ENCODE assay signal across 14 cellular contexts in genomic region chr16:4213721-4214120, GRCh38. TPM values are rescaled to one million over a fixed set of nuclear protein-coding genes. Genes with fewer than 3 reads are reported as not detected.
DNase-seq lines count a peak whose midpoint lies in the region; ATAC-seq, FAIRE-seq and TF ChIP-seq lines count a peak whose summit lies in the region.
"Had no signal": no experiment of that assay in that cellular context is flagged by ENCODE, and none has a peak within 500 bp of the region (broad histone marks: within the 10 kb centered on the region; RNA-seq: fewer than 3 reads in every experiment).

No MANE protein-coding gene starts in this region.

- CTCF ChIA-PET in H1 (lab: Charles Lee; ENCODE audit: partially characterized antibody), result interaction anchor here (1.0 kb wide), 1 partner anchor 17 kb away, joined by 3 read pairs; no protein-coding TSS in a partner anchor

- no peak for TF ChIP-seq CTCF in H1 (IDR thresholded peaks at IDR 0.05; ENCODE audit: control extremely low read depth in 1 of 3, insufficient read depth in 1 of 3, low read depth in 1 of 3, low read length in 3 of 3)

- H3K79me2 ChIP-seq in H1 (ENCODE audit: control insufficient read depth in 1 of 2, insufficient read depth in 2 of 2, low read length in 2 of 2), result no peaks in the 10 kb centered on the region

- peak overlapping the region; percentile 56; the same call in 1 of the 2 replicates for H2BK12ac ChIP-seq in H1 (ENCODE audit: low read depth, low read length)

- 0 out of 2 replicates have a peak overlapping the region, but pooled peaks have one; percentile 3 for H2BK5ac ChIP-seq in H1 (ENCODE audit: low read depth, low read length)

- H3K4ac ChIP-seq in H1 (replicated peaks; ENCODE audit: insufficient read length, low read depth, low read length), result no peak overlapping the region

- H3K9me3 ChIP-seq in H1 (ENCODE audit: insufficient read depth in 2 of 2, low read depth in 1 of 2, low read length in 1 of 2), result peaks cover 0 to 2% of the 10 kb centered on the region in 2 experiments; a peak in 1 of 4 replicates

- no peak overlapping the region for H2AFZ ChIP-seq in H1 (ENCODE audit: low read length)

- H3K4me3 ChIP-seq in H1 (ENCODE audit: extremely low read depth in 1 of 4, insufficient read depth in 2 of 4, low read depth in 3 of 4, low read length in 4 of 4), result no peak overlapping the region

- ATAC-seq in activated T-helper 17 cell treated with anti-CD3 and anti-CD28 coated beads, Interleukin-2, amount 50 U/mL, for 72 hours (replicated peaks), result no peak
- ATAC-seq: activated CD8-positive, alpha-beta T cell treated with anti-CD3 and anti-CD28 coated beads for 36 hours had no signal

- no peak overlapping the region for H4K8ac ChIP-seq in H1 (ENCODE audit: extremely low read depth, insufficient read depth, low read length)

- POLR2A ChIA-PET in H1 (lab: Charles Lee; ENCODE audit: partially characterized antibody), result interaction anchor here (0.6 to 1.2 kb wide), 4 partner anchors 9 to 40 kb away, joined by 3 to 6 read pairs (median 4); no protein-coding TSS in a partner anchor

- no peaks in the 10 kb centered on the region; the same call in 1 of the 2 replicates for H3K23me2 ChIP-seq in H1 (ENCODE audit: low read depth, low read length)

- no peak overlapping the region for H4K91ac ChIP-seq in H1 (replicated peaks; ENCODE audit: insufficient read length, low read length)

- H3K27ac ChIP-seq in H1 (ENCODE audit: low read depth, low read length), result no peak overlapping the region

- H2BK120ac ChIP-seq in H1 (replicated peaks; ENCODE audit: low read depth, low read length), result no peak overlapping the region

- H3K79me1 ChIP-seq in H1 (ENCODE audit: low read depth, low read length), result no peaks in the 10 kb centered on the region

- H3K4me2 ChIP-seq in H1 (ENCODE audit: insufficient read depth in 1 of 2, low read depth in 2 of 2, low read length in 2 of 2), result no peak overlapping the region; a peak in 1 of 4 replicates

- H4K20me1 ChIP-seq in H1 (replicated peaks in 1 of 2; ENCODE audit: control insufficient read depth in 1 of 2, insufficient read depth in 2 of 2, low read length in 2 of 2), result no peaks in the 10 kb centered on the region

- peak; percentile 11 for DNase-seq in NCI-H226
- DNase-seq in H1 (ENCODE audit: low read depth in 1 of 2, low spot score in 2 of 2), result no peak
- DNase-seq in mucosa of gallbladder (ENCODE audit: low spot score), result peak; percentile 73
- peak; percentile 57 for DNase-seq in ureter (ENCODE audit: low spot score)
- no peak for DNase-seq in dermis blood vessel endothelial cell
- no peak for DNase-seq in SKM-1 (lab: John Stamatoyannopoulos, UW; ENCODE audit: unreplicated experiment)
- DNase-seq: activated CD8-positive, alpha-beta T cell treated with anti-CD3 and anti-CD28 coated beads for 36 hours; effector CD4-positive, alpha-beta T cell; NCI-H2081 treated with DMSO at 0.1 percent for 48 hours; stimulated activated CD4-positive, alpha-beta T cell treated with anti-CD3 and anti-CD28 coated beads, Interleukin-15, amount 100 ng/mL, for 24 hours had no signal

- no peak for TF ChIP-seq RAD21 in H1 (IDR thresholded peaks at IDR 0.05 in 1 of 2, conservative IDR thresholded peaks at IDR 0.05 in 1 of 2; ENCODE audit: low read depth in 2 of 2, low read length in 2 of 2)

- no peak overlapping the region for H3K14ac ChIP-seq in H1 (ENCODE audit: insufficient read length)

- H3K4me1 ChIP-seq in H1 (replicated peaks in 1 of 4; ENCODE audit: control insufficient read depth in 3 of 4, insufficient read depth in 4 of 4, low read length in 3 of 4), result peaks cover 6 to 17% (median 8%) of the 10 kb centered on the region in 4 experiments

- H2AK5ac ChIP-seq in H1 (ENCODE audit: low read depth, low read length), result no peak overlapping the region

- TF ChIP-seq POLR2A in H1 (IDR thresholded peaks at IDR 0.05; ENCODE audit: control extremely low read depth in 1 of 2, low read depth in 2 of 2, low read length in 2 of 2), result no peak

- TF ChIP-seq EP300 in H1 (IDR thresholded peaks at IDR 0.05; ENCODE audit: borderline replicate concordance in 1 of 2, low read depth in 2 of 2, low read length in 2 of 2), result no peak

- no peaks in the 10 kb centered on the region for H3K9me3 Mint-ChIP-seq in activated T-helper 17 cell treated with anti-CD3 and anti-CD28 coated beads, Interleukin-2, amount 50 U/mL, for 72 hours
- H3K9me3 Mint-ChIP-seq: activated CD8-positive, alpha-beta T cell treated with anti-CD3 and anti-CD28 coated beads for 36 hours; activated naive CD4-positive, alpha-beta T cell treated with anti-CD3 and anti-CD28 coated beads, Interleukin-2, amount 50 U/mL, for 24 hours had no signal

- no peak overlapping the region for H3K23ac ChIP-seq in H1 (ENCODE audit: insufficient read length)

- FAIRE-seq in H1 (lab: Jason Lieb, UNC), result no peak

- H3K9ac ChIP-seq in H1 (replicated peaks in 1 of 4; ENCODE audit: extremely low read depth in 1 of 4, low read depth in 3 of 4, low read length in 3 of 4), result no peak overlapping the region

- H4K5ac ChIP-seq in H1 (ENCODE audit: insufficient read length, low read depth, low read length), result no peak overlapping the region

- no peaks in the 10 kb centered on the region for H3K27me3 Mint-ChIP-seq in activated T-helper 17 cell treated with anti-CD3 and anti-CD28 coated beads, Interleukin-2, amount 50 U/mL, for 72 hours
- H3K27me3 Mint-ChIP-seq: activated CD8-positive, alpha-beta T cell treated with anti-CD3 and anti-CD28 coated beads for 36 hours; activated naive CD4-positive, alpha-beta T cell treated with anti-CD3 and anti-CD28 coated beads, Interleukin-2, amount 50 U/mL, for 24 hours had no signal

- no peaks in the 10 kb centered on the region for H3K27me3 ChIP-seq in H1 (replicated peaks in 1 of 4; ENCODE audit: control insufficient read depth in 3 of 4, extremely low read depth in 1 of 4, insufficient read depth in 3 of 4, low read length in 3 of 4)

- H3K18ac ChIP-seq in H1 (ENCODE audit: extremely low read depth, low read length), result no peak overlapping the region

- H2BK15ac ChIP-seq in H1 (ENCODE audit: low read length), result no peak overlapping the region

- H3K36me3 Mint-ChIP-seq in activated T-helper 17 cell treated with anti-CD3 and anti-CD28 coated beads, Interleukin-2, amount 50 U/mL, for 72 hours (ENCODE audit: low read depth), result no peaks in the 10 kb centered on the region
- H3K36me3 Mint-ChIP-seq: activated naive CD4-positive, alpha-beta T cell treated with anti-CD3 and anti-CD28 coated beads, Interleukin-2, amount 50 U/mL, for 24 hours had no signal

- no peak overlapping the region for H2BK20ac ChIP-seq in H1 (ENCODE audit: low read length)

- H3K56ac ChIP-seq in H1 (replicated peaks; ENCODE audit: insufficient read length, low read depth, low read length), result no peak overlapping the region

- 84% methylated on average over 7 of the region's 7 CpGs; no CpG with 5 or more reads in 1 of the 2 experiments for WGBS in H1 (ENCODE audit: extremely low coverage in 1 of 2, insufficient coverage in 1 of 2, insufficient read length in 1 of 2, insufficient replicate concordance in 2 of 2, low coverage in 1 of 2, low lambda C conversion rate in 2 of 2, missing lambda C conversion rate in 1 of 2), 2 experiments

- H3K27ac Mint-ChIP-seq in activated T-helper 17 cell treated with anti-CD3 and anti-CD28 coated beads, Interleukin-2, amount 50 U/mL, for 72 hours, result no peak overlapping the region
- H3K27ac Mint-ChIP-seq: activated CD8-positive, alpha-beta T cell treated with anti-CD3 and anti-CD28 coated beads for 36 hours; activated naive CD4-positive, alpha-beta T cell treated with anti-CD3 and anti-CD28 coated beads, Interleukin-2, amount 50 U/mL, for 24 hours had no signal

- H3K4me1 Mint-ChIP-seq in activated T-helper 17 cell treated with anti-CD3 and anti-CD28 coated beads, Interleukin-2, amount 50 U/mL, for 72 hours, result no peaks in the 10 kb centered on the region
- H3K4me1 Mint-ChIP-seq: activated naive CD4-positive, alpha-beta T cell treated with anti-CD3 and anti-CD28 coated beads, Interleukin-2, amount 50 U/mL, for 24 hours had no signal

- no peaks in the 10 kb centered on the region for H3K36me3 ChIP-seq in H1 (ENCODE audit: control insufficient read depth in 2 of 4, insufficient read depth in 4 of 4, low read length in 3 of 4)

- H3K4me3 Mint-ChIP-seq in activated T-helper 17 cell treated with anti-CD3 and anti-CD28 coated beads, Interleukin-2, amount 50 U/mL, for 72 hours, result no peak overlapping the region
- H3K4me3 Mint-ChIP-seq: activated CD8-positive, alpha-beta T cell treated with anti-CD3 and anti-CD28 coated beads for 36 hours; activated naive CD4-positive, alpha-beta T cell treated with anti-CD3 and anti-CD28 coated beads, Interleukin-2, amount 50 U/mL, for 24 hours had no signal

TF ChIP-seq in H1, 55 proteins besides CTCF, POLR2A, EP300 and RAD21:
- TF ChIP-seq GABPA (IDR thresholded peaks at IDR 0.05; ENCODE audit: borderline replicate concordance, insufficient read depth, low read length), result no peak

RNA-seq across cellular contexts. Expression of gene SRL, which starts 28.2 kb away (rescaled TPM):
- 0.08 TPM in 1 of 2 replicates, not detected in the other for total RNA-seq in H1 (2021; fragmentation: NEBNext Ultra II Directional; extraction: Animal tissue kit (Norgen Biotek cat#: 25700))
- polyA plus RNA-seq in H1 (2011; rRNA removed), result 0.05 and 0.09 TPM in 2 replicates
- polyA plus RNA-seq in H1 (2011; cell fraction: cytosol; rRNA removed), result 0.04 TPM
- polyA plus RNA-seq in H1 (2011; cell fraction: nucleus; rRNA removed), result 0.09 TPM
- 0.06 to 0.09 TPM (median 0.08 TPM) in 4 replicates for polyA plus RNA-seq in H1 (2012, experiment 1 of 2)
- not detected for polyA plus RNA-seq in H1 (2012, experiment 2 of 2)
- 0.04 TPM for polyA plus RNA-seq in H1 (2013, experiment 1 of 2)
- polyA plus RNA-seq in H1 (2013, experiment 2 of 2), result 0.07 TPM
- polyA minus RNA-seq in H1 (2011; rRNA and poly(A)+ RNA removed), result 0.05 TPM in 1 of 2 replicates, not detected in the other
- polyA minus RNA-seq in H1 (2011; cell fraction: cytosol; rRNA and poly(A)+ RNA removed), result not detected
- not detected for polyA minus RNA-seq in H1 (2011; cell fraction: nucleus; rRNA and poly(A)+ RNA removed)
- total RNA-seq in mucosa of gallbladder, result 1.4 TPM
- total RNA-seq in ureter, result 10.1 TPM
- total RNA-seq in dermis blood vessel endothelial cell, result 0.37 and 0.51 TPM in 2 replicates
- not detected for total RNA-seq in activated T-helper 17 cell treated with anti-CD3 and anti-CD28 coated beads, Interleukin-2, amount 50 U/mL, for 72 hours
- total RNA-seq: activated CD8-positive, alpha-beta T cell treated with anti-CD3 and anti-CD28 coated beads for 36 hours; T-helper 2 cell treated with Interferon-gamma antibody and Interleukin-4, amounts not matched to agents 100 ng/mL and 5 ng/mL, for 36 hours had no signal
- polyA plus RNA-seq: neural cell had no signal

RNA-seq across cellular contexts. Expression of gene TFAP4, which starts 59.1 kb away (rescaled TPM):
- total RNA-seq in H1 (2021; fragmentation: NEBNext Ultra II Directional; extraction: Animal tissue kit (Norgen Biotek cat#: 25700)), result 41.0 and 41.6 TPM in 2 replicates
- 16.1 and 21.3 TPM in 2 replicates for polyA plus RNA-seq in H1 (2011; rRNA removed)
- polyA plus RNA-seq in H1 (2011; cell fraction: cytosol; rRNA removed), result 20.1 TPM
- polyA plus RNA-seq in H1 (2011; cell fraction: nucleus; rRNA removed), result 40.5 TPM
- 20.6 to 34.7 TPM (median 28.3 TPM) in 4 replicates for polyA plus RNA-seq in H1 (2012, experiment 1 of 2)
- polyA plus RNA-seq in H1 (2012, experiment 2 of 2), result 17.6 TPM
- 18.0 TPM for polyA plus RNA-seq in H1 (2013, experiment 1 of 2)
- 18.0 TPM for polyA plus RNA-seq in H1 (2013, experiment 2 of 2)
- polyA minus RNA-seq in H1 (2011; rRNA and poly(A)+ RNA removed), result 29.6 and 44.4 TPM in 2 replicates
- polyA minus RNA-seq in H1 (2011; cell fraction: cytosol; rRNA and poly(A)+ RNA removed), result 36.2 TPM
- 30.1 TPM for polyA minus RNA-seq in H1 (2011; cell fraction: nucleus; rRNA and poly(A)+ RNA removed)
- total RNA-seq in mucosa of gallbladder (12.1 TPM), ureter (18.1 TPM), dermis blood vessel endothelial cell (4.1 and 7.3 TPM in 2 replicates)
- 10 to 100 TPM; 14.5 to 27.2 TPM for total RNA-seq in activated T-helper 17 cell treated with anti-CD3 and anti-CD28 coated beads, Interleukin-2, amount 50 U/mL, for 72 hours

Comparison
In these comparisons a context has a peak if more than half of its experiments do, and no peak if none do; other contexts are left out.
1. DNase-seq: peak in NCI-H226 (single experiment), mucosa of gallbladder (single experiment) and ureter (single experiment); none in H1 (0 of 2), dermis blood vessel endothelial cell (single experiment) and SKM-1 (single experiment).